ENCODE assay signal across 15 cellular contexts in genomic region chr10:117007080-117007479, GRCh38.
DNase-seq lines count a peak whose midpoint lies in the region; ATAC-seq and FAIRE-seq lines count a peak whose summit lies in the region.
"Had no signal": no experiment of that assay in that cellular context is flagged by ENCODE, and none has a peak within 500 bp of the region (broad histone marks: within the 10 kb centered on the region; RNA-seq: fewer than 3 reads in every experiment).

No MANE protein-coding gene starts in this region.

- no peak for FAIRE-seq in HTR-8/SVneo (lab: Jason Lieb, UNC)
- FAIRE-seq: kidney had no signal

- no peak for ATAC-seq in HG03175 (IDR thresholded peaks at IDR 0.05; ENCODE audit: unreplicated experiment)
- ATAC-seq in HG03439 (IDR thresholded peaks at IDR 0.05; ENCODE audit: unreplicated experiment): no peak

- peak; percentile 60 for DNase-seq in COLO829 (ENCODE audit: low spot score)
- DNase-seq in HTR-8/SVneo (ENCODE audit: insufficient read length, low spot score): peak; percentile 22
- peak; percentile 56 for DNase-seq in astrocyte of the hippocampus (ENCODE audit: low read depth, low spot score)
- DNase-seq in kidney glomerular epithelial cell (lab: John Stamatoyannopoulos, UW): peak; percentile 57
- no peak for DNase-seq in MV-4-11 (lab: John Stamatoyannopoulos, UW)
- no peak for DNase-seq in SKM-1 treated with dmso at 0.1 percent for 144 hours (lab: John Stamatoyannopoulos, UW; ENCODE audit: unreplicated experiment)
- DNase-seq: activated gamma-delta T cell treated with Interleukin-2 at 50 U/mL for 16 hours; DMS79 treated with DMSO at 0.1 percent for 48 hours; kidney; NCI-H1694 treated with DMSO at 0.1 percent for 48 hours; RPMI8226; stimulated activated CD4-positive, alpha-beta T cell treated with anti-CD3 and anti-CD28 coated beads, Interleukin-4, amount 100 ng/mL, for 4 hours; testis had no signal

Comparison
In these comparisons a context has a peak if more than half of its experiments do, and no peak if none do; other contexts are left out.
1. DNase-seq: peak in COLO829 (single experiment), HTR-8/SVneo (single experiment), astrocyte of the hippocampus (single experiment) and kidney glomerular epithelial cell (single experiment); none in MV-4-11 (single experiment) and SKM-1 treated with dmso at 0.1 percent for 144 hours (single experiment).